In the genomic region with DNA sequence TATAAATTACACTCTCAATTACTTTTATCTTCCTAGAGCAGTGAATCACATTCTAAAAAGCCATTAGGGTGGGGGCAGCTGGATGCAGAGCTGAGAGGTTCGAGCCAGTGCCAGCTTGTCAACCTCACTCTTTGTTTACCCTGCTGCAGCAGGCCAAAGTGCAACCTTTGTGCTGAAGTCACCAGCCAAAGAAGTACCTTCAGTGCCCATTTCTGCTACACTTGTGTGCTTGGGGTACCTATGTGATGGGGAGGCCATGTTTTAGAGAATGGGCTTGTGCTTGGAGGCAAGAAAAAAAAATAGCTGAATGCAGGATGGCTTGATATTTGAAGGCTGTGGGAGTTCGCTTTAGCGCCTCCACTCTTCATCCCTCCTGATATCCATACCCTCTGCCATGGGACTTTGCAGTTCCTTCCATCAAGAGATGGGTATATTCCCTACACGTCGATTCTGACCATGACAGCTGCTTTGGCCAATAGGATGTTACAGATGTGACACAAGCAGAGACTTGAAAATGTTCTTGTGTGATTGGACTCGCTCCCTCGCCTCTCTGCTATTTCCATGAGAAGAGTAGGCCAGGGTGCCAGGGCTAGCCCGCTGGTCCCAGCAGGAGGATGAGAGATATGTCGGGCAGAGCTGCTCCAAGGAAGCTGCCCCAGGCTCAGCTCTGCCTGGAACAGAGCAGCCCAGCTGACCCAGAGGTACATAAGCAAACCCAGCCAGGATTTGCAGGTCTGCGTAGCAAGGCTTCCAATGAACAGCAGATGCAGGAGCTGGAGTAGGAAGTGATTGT, we compare ENCODE assay signal across 1 cellular context.
TF ChIP-seq lines count a peak whose summit lies in the region.

No MANE protein-coding gene starts in this region.

TF ChIP-seq in HepG2, 621 proteins besides CTCF, POLR2A, EP300 and RAD21 (continued from another document and continues in another):
- TF ChIP-seq, protein P1, sequence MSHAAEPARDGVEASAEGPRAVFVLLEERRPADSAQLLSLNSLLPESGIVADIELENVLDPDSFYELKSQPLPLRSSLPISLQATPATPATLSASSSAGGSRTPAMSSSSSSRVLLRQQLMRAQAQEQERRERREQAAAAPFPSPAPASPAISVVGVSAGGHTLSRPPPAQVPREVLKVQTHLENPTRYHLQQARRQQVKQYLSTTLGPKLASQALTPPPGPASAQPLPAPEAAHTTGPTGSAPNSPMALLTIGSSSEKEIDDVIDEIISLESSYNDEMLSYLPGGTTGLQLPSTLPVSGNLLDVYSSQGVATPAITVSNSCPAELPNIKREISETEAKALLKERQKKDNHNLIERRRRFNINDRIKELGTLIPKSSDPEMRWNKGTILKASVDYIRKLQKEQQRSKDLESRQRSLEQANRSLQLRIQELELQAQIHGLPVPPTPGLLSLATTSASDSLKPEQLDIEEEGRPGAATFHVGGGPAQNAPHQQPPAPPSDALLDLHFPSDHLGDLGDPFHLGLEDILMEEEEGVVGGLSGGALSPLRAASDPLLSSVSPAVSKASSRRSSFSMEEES (CRISPR knock-in tag; IDR thresholded peaks at IDR 0.05): peak; percentile 24; the same call in 1 of the 2 replicates
- TF ChIP-seq, protein P2, sequence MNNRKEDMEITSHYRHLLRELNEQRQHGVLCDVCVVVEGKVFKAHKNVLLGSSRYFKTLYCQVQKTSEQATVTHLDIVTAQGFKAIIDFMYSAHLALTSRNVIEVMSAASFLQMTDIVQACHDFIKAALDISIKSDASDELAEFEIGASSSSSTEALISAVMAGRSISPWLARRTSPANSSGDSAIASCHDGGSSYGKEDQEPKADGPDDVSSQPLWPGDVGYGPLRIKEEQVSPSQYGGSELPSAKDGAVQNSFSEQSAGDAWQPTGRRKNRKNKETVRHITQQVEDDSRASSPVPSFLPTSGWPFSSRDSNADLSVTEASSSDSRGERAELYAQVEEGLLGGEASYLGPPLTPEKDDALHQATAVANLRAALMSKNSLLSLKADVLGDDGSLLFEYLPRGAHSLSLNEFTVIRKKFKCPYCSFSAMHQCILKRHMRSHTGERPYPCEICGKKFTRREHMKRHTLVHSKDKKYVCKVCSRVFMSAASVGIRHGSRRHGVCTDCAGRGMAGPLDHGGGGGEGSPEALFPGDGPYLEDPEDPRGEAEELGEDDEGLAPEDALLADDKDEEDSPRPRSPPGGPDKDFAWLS (CRISPR knock-in tag; IDR thresholded peaks at IDR 0.05; ENCODE audit: borderline replicate concordance): no peak
- TF ChIP-seq, protein P3, sequence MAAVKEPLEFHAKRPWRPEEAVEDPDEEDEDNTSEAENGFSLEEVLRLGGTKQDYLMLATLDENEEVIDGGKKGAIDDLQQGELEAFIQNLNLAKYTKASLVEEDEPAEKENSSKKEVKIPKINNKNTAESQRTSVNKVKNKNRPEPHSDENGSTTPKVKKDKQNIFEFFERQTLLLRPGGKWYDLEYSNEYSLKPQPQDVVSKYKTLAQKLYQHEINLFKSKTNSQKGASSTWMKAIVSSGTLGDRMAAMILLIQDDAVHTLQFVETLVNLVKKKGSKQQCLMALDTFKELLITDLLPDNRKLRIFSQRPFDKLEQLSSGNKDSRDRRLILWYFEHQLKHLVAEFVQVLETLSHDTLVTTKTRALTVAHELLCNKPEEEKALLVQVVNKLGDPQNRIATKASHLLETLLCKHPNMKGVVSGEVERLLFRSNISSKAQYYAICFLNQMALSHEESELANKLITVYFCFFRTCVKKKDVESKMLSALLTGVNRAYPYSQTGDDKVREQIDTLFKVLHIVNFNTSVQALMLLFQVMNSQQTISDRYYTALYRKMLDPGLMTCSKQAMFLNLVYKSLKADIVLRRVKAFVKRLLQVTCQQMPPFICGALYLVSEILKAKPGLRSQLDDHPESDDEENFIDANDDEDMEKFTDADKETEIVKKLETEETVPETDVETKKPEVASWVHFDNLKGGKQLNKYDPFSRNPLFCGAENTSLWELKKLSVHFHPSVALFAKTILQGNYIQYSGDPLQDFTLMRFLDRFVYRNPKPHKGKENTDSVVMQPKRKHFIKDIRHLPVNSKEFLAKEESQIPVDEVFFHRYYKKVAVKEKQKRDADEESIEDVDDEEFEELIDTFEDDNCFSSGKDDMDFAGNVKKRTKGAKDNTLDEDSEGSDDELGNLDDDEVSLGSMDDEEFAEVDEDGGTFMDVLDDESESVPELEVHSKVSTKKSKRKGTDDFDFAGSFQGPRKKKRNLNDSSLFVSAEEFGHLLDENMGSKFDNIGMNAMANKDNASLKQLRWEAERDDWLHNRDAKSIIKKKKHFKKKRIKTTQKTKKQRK (IDR thresholded peaks at IDR 0.05; ENCODE audit: low read length): no peak
- TF ChIP-seq, protein P4, sequence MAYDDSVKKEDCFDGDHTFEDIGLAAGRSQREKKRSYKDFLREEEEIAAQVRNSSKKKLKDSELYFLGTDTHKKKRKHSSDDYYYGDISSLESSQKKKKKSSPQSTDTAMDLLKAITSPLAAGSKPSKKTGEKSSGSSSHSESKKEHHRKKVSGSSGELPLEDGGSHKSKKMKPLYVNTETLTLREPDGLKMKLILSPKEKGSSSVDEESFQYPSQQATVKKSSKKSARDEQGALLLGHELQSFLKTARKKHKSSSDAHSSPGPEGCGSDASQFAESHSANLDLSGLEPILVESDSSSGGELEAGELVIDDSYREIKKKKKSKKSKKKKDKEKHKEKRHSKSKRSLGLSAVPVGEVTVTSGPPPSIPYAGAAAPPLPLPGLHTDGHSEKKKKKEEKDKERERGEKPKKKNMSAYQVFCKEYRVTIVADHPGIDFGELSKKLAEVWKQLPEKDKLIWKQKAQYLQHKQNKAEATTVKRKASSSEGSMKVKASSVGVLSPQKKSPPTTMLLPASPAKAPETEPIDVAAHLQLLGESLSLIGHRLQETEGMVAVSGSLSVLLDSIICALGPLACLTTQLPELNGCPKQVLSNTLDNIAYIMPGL (CRISPR knock-in tag; IDR thresholded peaks at IDR 0.05; ENCODE audit: borderline replicate concordance in 1 of 2, low read depth in 1 of 2): no peak; a peak in 1 of 4 replicates
- TF ChIP-seq, protein P5, sequence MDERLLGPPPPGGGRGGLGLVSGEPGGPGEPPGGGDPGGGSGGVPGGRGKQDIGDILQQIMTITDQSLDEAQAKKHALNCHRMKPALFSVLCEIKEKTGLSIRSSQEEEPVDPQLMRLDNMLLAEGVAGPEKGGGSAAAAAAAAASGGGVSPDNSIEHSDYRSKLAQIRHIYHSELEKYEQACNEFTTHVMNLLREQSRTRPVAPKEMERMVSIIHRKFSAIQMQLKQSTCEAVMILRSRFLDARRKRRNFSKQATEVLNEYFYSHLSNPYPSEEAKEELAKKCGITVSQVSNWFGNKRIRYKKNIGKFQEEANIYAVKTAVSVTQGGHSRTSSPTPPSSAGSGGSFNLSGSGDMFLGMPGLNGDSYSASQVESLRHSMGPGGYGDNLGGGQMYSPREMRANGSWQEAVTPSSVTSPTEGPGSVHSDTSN (CRISPR knock-in tag; IDR thresholded peaks at IDR 0.05): no peak; the same call in 1 of the 2 replicates
- TF ChIP-seq, protein P6, sequence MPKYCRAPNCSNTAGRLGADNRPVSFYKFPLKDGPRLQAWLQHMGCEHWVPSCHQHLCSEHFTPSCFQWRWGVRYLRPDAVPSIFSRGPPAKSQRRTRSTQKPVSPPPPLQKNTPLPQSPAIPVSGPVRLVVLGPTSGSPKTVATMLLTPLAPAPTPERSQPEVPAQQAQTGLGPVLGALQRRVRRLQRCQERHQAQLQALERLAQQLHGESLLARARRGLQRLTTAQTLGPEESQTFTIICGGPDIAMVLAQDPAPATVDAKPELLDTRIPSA (CRISPR knock-in tag; IDR thresholded peaks at IDR 0.05; ENCODE audit: borderline replicate concordance): no peak
- TF ChIP-seq ELF3 (CRISPR knock-in tag; IDR thresholded peaks at IDR 0.05) (peak; percentile 72), SIN3A (IDR thresholded peaks at IDR 0.05; ENCODE audit: borderline replicate concordance, low read depth, low read length) (no peak), RELA (CRISPR knock-in tag; IDR thresholded peaks at IDR 0.05) (no peak), SALL2 (CRISPR knock-in tag; IDR thresholded peaks at IDR 0.05) (no peak), TARDBP (CRISPR knock-in tag; IDR thresholded peaks at IDR 0.05) (no peak; the same call in 1 of the 2 replicates), ZSCAN25 (CRISPR knock-in tag; IDR thresholded peaks at IDR 0.05) (no peak), ZNF883 (CRISPR knock-in tag; IDR thresholded peaks at IDR 0.05; ENCODE audit: not compliant biosample characterization) (no peak), U2AF2 (IDR thresholded peaks at IDR 0.05; ENCODE audit: low read depth, low read length) (no peak), ZNF180 (CRISPR knock-in tag; IDR thresholded peaks at IDR 0.05; ENCODE audit: borderline replicate concordance, low read depth) (no peak), PHF21A (CRISPR knock-in tag; IDR thresholded peaks at IDR 0.05) (no peak), SIX1 (CRISPR knock-in tag; IDR thresholded peaks at IDR 0.05; ENCODE audit: borderline replicate concordance) (no peak), RARG (CRISPR knock-in tag; IDR thresholded peaks at IDR 0.05; ENCODE audit: low read depth) (no peak), ZNF619 (CRISPR knock-in tag; IDR thresholded peaks at IDR 0.05) (no peak), ATM (IDR thresholded peaks at IDR 0.05; ENCODE audit: borderline replicate concordance) (no peak), ZEB1 (IDR thresholded peaks at IDR 0.05; ENCODE audit: insufficient replicate concordance, low read depth) (peak; percentile 39), RFX3 (CRISPR knock-in tag; IDR thresholded peaks at IDR 0.05) (no peak), IRX3 (CRISPR knock-in tag; IDR thresholded peaks at IDR 0.05; ENCODE audit: borderline replicate concordance, low read depth) (no peak)
- TF ChIP-seq, protein P7, sequence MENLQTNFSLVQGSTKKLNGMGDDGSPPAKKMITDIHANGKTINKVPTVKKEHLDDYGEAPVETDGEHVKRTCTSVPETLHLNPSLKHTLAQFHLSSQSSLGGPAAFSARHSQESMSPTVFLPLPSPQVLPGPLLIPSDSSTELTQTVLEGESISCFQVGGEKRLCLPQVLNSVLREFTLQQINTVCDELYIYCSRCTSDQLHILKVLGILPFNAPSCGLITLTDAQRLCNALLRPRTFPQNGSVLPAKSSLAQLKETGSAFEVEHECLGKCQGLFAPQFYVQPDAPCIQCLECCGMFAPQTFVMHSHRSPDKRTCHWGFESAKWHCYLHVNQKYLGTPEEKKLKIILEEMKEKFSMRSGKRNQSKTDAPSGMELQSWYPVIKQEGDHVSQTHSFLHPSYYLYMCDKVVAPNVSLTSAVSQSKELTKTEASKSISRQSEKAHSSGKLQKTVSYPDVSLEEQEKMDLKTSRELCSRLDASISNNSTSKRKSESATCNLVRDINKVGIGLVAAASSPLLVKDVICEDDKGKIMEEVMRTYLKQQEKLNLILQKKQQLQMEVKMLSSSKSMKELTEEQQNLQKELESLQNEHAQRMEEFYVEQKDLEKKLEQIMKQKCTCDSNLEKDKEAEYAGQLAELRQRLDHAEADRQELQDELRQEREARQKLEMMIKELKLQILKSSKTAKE (CRISPR knock-in tag; IDR thresholded peaks at IDR 0.05; ENCODE audit: borderline replicate concordance): no peak
- TF ChIP-seq, protein P8, sequence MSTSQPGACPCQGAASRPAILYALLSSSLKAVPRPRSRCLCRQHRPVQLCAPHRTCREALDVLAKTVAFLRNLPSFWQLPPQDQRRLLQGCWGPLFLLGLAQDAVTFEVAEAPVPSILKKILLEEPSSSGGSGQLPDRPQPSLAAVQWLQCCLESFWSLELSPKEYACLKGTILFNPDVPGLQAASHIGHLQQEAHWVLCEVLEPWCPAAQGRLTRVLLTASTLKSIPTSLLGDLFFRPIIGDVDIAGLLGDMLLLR (CRISPR knock-in tag; IDR thresholded peaks at IDR 0.05): no peak
- TF ChIP-seq, protein P9, sequence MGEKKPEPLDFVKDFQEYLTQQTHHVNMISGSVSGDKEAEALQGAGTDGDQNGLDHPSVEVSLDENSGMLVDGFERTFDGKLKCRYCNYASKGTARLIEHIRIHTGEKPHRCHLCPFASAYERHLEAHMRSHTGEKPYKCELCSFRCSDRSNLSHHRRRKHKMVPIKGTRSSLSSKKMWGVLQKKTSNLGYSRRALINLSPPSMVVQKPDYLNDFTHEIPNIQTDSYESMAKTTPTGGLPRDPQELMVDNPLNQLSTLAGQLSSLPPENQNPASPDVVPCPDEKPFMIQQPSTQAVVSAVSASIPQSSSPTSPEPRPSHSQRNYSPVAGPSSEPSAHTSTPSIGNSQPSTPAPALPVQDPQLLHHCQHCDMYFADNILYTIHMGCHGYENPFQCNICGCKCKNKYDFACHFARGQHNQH (CRISPR knock-in tag; IDR thresholded peaks at IDR 0.05): peak; percentile 42; the same call in 1 of the 2 replicates
- TF ChIP-seq, protein P10, sequence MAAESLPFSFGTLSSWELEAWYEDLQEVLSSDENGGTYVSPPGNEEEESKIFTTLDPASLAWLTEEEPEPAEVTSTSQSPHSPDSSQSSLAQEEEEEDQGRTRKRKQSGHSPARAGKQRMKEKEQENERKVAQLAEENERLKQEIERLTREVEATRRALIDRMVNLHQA (CRISPR knock-in tag; IDR thresholded peaks at IDR 0.05): no peak
- TF ChIP-seq, protein P11, sequence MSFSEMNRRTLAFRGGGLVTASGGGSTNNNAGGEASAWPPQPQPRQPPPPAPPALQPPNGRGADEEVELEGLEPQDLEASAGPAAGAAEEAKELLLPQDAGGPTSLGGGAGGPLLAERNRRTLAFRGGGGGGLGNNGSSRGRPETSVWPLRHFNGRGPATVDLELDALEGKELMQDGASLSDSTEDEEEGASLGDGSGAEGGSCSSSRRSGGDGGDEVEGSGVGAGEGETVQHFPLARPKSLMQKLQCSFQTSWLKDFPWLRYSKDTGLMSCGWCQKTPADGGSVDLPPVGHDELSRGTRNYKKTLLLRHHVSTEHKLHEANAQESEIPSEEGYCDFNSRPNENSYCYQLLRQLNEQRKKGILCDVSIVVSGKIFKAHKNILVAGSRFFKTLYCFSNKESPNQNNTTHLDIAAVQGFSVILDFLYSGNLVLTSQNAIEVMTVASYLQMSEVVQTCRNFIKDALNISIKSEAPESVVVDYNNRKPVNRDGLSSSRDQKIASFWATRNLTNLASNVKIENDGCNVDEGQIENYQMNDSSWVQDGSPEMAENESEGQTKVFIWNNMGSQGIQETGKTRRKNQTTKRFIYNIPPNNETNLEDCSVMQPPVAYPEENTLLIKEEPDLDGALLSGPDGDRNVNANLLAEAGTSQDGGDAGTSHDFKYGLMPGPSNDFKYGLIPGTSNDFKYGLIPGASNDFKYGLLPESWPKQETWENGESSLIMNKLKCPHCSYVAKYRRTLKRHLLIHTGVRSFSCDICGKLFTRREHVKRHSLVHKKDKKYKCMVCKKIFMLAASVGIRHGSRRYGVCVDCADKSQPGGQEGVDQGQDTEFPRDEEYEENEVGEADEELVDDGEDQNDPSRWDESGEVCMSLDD (CRISPR knock-in tag; IDR thresholded peaks at IDR 0.05; ENCODE audit: borderline replicate concordance): no peak
- TF ChIP-seq, protein P12, sequence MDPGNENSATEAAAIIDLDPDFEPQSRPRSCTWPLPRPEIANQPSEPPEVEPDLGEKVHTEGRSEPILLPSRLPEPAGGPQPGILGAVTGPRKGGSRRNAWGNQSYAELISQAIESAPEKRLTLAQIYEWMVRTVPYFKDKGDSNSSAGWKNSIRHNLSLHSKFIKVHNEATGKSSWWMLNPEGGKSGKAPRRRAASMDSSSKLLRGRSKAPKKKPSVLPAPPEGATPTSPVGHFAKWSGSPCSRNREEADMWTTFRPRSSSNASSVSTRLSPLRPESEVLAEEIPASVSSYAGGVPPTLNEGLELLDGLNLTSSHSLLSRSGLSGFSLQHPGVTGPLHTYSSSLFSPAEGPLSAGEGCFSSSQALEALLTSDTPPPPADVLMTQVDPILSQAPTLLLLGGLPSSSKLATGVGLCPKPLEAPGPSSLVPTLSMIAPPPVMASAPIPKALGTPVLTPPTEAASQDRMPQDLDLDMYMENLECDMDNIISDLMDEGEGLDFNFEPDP (CRISPR knock-in tag; conservative IDR thresholded peaks at IDR 0.05): no peak
- TF ChIP-seq, protein P13, sequence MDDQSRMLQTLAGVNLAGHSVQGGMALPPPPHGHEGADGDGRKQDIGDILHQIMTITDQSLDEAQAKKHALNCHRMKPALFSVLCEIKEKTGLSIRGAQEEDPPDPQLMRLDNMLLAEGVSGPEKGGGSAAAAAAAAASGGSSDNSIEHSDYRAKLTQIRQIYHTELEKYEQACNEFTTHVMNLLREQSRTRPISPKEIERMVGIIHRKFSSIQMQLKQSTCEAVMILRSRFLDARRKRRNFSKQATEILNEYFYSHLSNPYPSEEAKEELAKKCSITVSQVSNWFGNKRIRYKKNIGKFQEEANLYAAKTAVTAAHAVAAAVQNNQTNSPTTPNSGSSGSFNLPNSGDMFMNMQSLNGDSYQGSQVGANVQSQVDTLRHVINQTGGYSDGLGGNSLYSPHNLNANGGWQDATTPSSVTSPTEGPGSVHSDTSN (CRISPR knock-in tag; IDR thresholded peaks at IDR 0.05; ENCODE audit: borderline replicate concordance): no peak
